Comparison of ENCODE assay signal across 34 cellular contexts in the genomic region with DNA sequence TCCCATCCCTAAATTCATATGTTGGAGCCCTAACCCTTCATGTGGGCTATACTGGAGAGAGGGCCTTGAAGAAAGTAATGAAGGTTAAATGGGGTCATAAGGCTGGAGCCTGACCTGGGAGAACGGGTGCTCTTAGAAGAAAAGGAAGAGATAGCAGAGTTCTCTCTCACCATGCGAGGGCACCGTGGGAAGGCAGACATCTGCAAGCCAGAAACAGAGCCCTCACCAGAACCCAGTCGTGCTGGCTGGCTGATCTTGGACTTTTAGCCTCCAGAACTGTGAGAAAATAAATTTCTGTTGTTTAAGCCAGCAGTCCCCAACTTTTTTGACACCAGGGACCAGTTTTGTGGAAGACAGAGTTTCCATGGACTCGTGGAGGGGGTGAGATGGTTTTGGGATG.
"Had no signal": no experiment of that assay in that cellular context is flagged by ENCODE, and none has a peak within 500 bp of the region (broad histone marks: within the 10 kb centered on the region; RNA-seq: fewer than 3 reads in every experiment).

No MANE protein-coding gene starts in this region.

- ATAC-seq: activated CD8-positive, alpha-beta T cell treated with anti-CD3 and anti-CD28 coated beads for 36 hours; activated naive CD4-positive, alpha-beta T cell treated with anti-CD3 and anti-CD28 coated beads, Interleukin-2, amount 50 U/mL, for 72 hours; activated T-cell treated with anti-CD3 and anti-CD28 coated beads, Interleukin-2, amount 50 U/mL, for 4 hours; activated T-cell treated with anti-CD3 and anti-CD28 coated beads, Interleukin-2, amount 50 U/mL, for 72 hours; activated T-helper 17 cell treated with anti-CD3 and anti-CD28 coated beads, Interleukin-2, amount 50 U/mL, for 72 hours; T-cell; T-helper 17 cell had no signal

- H3K9me3 Mint-ChIP-seq: activated B cell treated with CpG ODN at 0.5 μM for 24 hours; activated CD4-positive, alpha-beta memory T cell treated with anti-CD3 and anti-CD28 coated beads for 36 hours; activated CD4-positive, alpha-beta T cell treated with anti-CD3 and anti-CD28 coated beads, Interleukin-2, amount 10 ng/mL, durations not matched to agents 24 days and 14 days; activated CD8-positive, alpha-beta T cell treated with anti-CD3 and anti-CD28 coated beads for 36 hours; activated naive CD4-positive, alpha-beta T cell treated with anti-CD3 and anti-CD28 coated beads for 36 hours; activated naive CD4-positive, alpha-beta T cell treated with anti-CD3 and anti-CD28 coated beads, Interleukin-2, amount 50 U/mL, for 72 hours; activated naive CD8-positive, alpha-beta T cell treated with anti-CD3 and anti-CD28 coated beads for 36 hours; activated T-cell treated with anti-CD3 and anti-CD28 coated beads, Interleukin-2, amount 50 U/mL, for 4 hours; activated T-cell treated with anti-CD3 and anti-CD28 coated beads, Interleukin-2, amount 50 U/mL, for 72 hours; activated T-helper 1 cell treated with anti-CD3 and anti-CD28 coated beads, Interleukin-12 subunit alpha, Interleukin-12 subunit beta, Interleukin-2, Interleukin-4 antibody, amounts not matched to agents 30 ng/mL and 10 ng/mL and 1 ng/mL, durations not matched to agents 14 hours and 24 hours and 36 hours; central memory CD8-positive, alpha-beta T cell; T-cell had no signal

- H3K9me3 ChIP-seq: adrenal gland had no signal

- H3K27me3 Mint-ChIP-seq: activated CD4-positive, alpha-beta T cell treated with anti-CD3 and anti-CD28 coated beads, Interleukin-2, amount 10 ng/mL, durations not matched to agents 24 days and 14 days had no signal

- DNase-seq: activated B cell treated with CpG ODN at 0.5 μM for 24 hours; activated CD4-positive, alpha-beta memory T cell treated with anti-CD3 and anti-CD28 coated beads for 36 hours; activated CD4-positive, alpha-beta T cell treated with anti-CD3 and anti-CD28 coated beads for 4 hours; activated CD4-positive, alpha-beta T cell treated with anti-CD3 and anti-CD28 coated beads, Interleukin-2, amount 10 ng/mL, durations not matched to agents 24 days and 14 days; activated CD4-positive, alpha-beta T cell treated with anti-CD3 and anti-CD28 coated beads, Interleukin-2, amount 50 U/mL, for 1 hour; activated CD4-positive, alpha-beta T cell treated with anti-CD3 and anti-CD28 coated beads, Interleukin-2, amount 50 U/mL, for 4 hours; activated CD4-positive, CD25-positive, alpha-beta regulatory T cell treated with anti-CD3 and anti-CD28 coated beads, Interleukin-2, amount 50 U/mL, for 72 hours; activated CD8-positive, alpha-beta memory T cell treated with anti-CD3 and anti-CD28 coated beads, Interleukin-2, amount 50 U/mL, for 4 hours; activated CD8-positive, alpha-beta T cell treated with anti-CD3 and anti-CD28 coated beads for 36 hours; activated effector memory CD4-positive, alpha-beta T cell treated with anti-CD3 and anti-CD28 coated beads, Interleukin-2, amount 50 U/mL, for 16 hours; activated gamma-delta T cell treated with Interleukin-2 at 50 U/mL for 16 hours; activated naive CD4-positive, alpha-beta T cell; activated naive CD4-positive, alpha-beta T cell treated with anti-CD3 and anti-CD28 coated beads for 36 hours; activated naive CD4-positive, alpha-beta T cell treated with anti-CD3 and anti-CD28 coated beads, Interleukin-2, amount 50 U/mL, for 16 hours; activated naive CD8-positive, alpha-beta T cell treated with anti-CD3 and anti-CD28 coated beads for 36 hours; activated T-cell treated with anti-CD3 and anti-CD28 coated beads for 4 hours; activated T-cell treated with anti-CD3 and anti-CD28 coated beads, Interleukin-2, amount 50 U/mL, for 1 hour; activated T-cell treated with anti-CD3 and anti-CD28 coated beads, Interleukin-2, amount 50 U/mL, for 4 hours; activated T-cell treated with anti-CD3 and anti-CD28 coated beads, Interleukin-2, amount 50 U/mL, for 72 hours; adrenal gland; amniotic stem cell; aorta; caudate nucleus; T-cell; T-helper 17 cell had no signal

- H3K36me3 Mint-ChIP-seq: activated CD4-positive, alpha-beta memory T cell treated with anti-CD3 and anti-CD28 coated beads for 36 hours; activated naive CD4-positive, alpha-beta T cell treated with anti-CD3 and anti-CD28 coated beads, Interleukin-2, amount 50 U/mL, for 72 hours; activated naive CD8-positive, alpha-beta T cell treated with anti-CD3 and anti-CD28 coated beads for 36 hours; brain; T-cell had no signal

- H3K4me1 ChIP-seq: adrenal gland had no signal

- FAIRE-seq: astrocyte, bronchial epithelial cell, TTC549 had no signal

- H3K27ac ChIP-seq: adrenal gland, cardiac muscle cell had no signal

- H3K27ac Mint-ChIP-seq: activated B cell treated with CpG ODN at 0.5 μM for 24 hours; activated CD4-positive, alpha-beta memory T cell treated with anti-CD3 and anti-CD28 coated beads for 36 hours; activated CD4-positive, alpha-beta T cell treated with anti-CD3 and anti-CD28 coated beads, Interleukin-2, amount 10 ng/mL, durations not matched to agents 24 days and 14 days; activated CD8-positive, alpha-beta T cell treated with anti-CD3 and anti-CD28 coated beads for 36 hours; activated naive CD4-positive, alpha-beta T cell treated with anti-CD3 and anti-CD28 coated beads for 36 hours; activated naive CD8-positive, alpha-beta T cell treated with anti-CD3 and anti-CD28 coated beads for 36 hours; activated T-cell treated with anti-CD3 and anti-CD28 coated beads, Interleukin-2, amount 50 U/mL, for 72 hours; activated T-helper 1 cell treated with anti-CD3 and anti-CD28 coated beads, Interleukin-12 subunit alpha, Interleukin-12 subunit beta, Interleukin-2, Interleukin-4 antibody, amounts not matched to agents 30 ng/mL and 10 ng/mL and 1 ng/mL, durations not matched to agents 14 hours and 24 hours and 36 hours; activated T-helper 17 cell treated with anti-CD3 and anti-CD28 coated beads, Interleukin-2, amount 50 U/mL, for 72 hours; brain; T-cell; T-helper 17 cell had no signal

- H3K4me1 Mint-ChIP-seq: activated B cell treated with CpG ODN at 0.5 μM for 24 hours; activated CD4-positive, alpha-beta T cell treated with anti-CD3 and anti-CD28 coated beads, Interleukin-2, amount 10 ng/mL, durations not matched to agents 24 days and 14 days; activated naive CD8-positive, alpha-beta T cell treated with anti-CD3 and anti-CD28 coated beads for 36 hours; activated T-helper 17 cell treated with anti-CD3 and anti-CD28 coated beads, Interleukin-2, amount 50 U/mL, for 72 hours; central memory CD8-positive, alpha-beta T cell; T-cell had no signal

- H3K36me3 ChIP-seq: adrenal gland, cardiac muscle cell had no signal

- H3K4me3 Mint-ChIP-seq: activated B cell treated with CpG ODN at 0.5 μM for 24 hours; activated CD4-positive, alpha-beta memory T cell treated with anti-CD3 and anti-CD28 coated beads for 36 hours; activated CD4-positive, alpha-beta T cell treated with anti-CD3 and anti-CD28 coated beads, Interleukin-2, amount 10 ng/mL, durations not matched to agents 24 days and 14 days; activated CD8-positive, alpha-beta T cell treated with anti-CD3 and anti-CD28 coated beads for 36 hours; activated naive CD4-positive, alpha-beta T cell treated with anti-CD3 and anti-CD28 coated beads for 36 hours; activated naive CD8-positive, alpha-beta T cell treated with anti-CD3 and anti-CD28 coated beads for 36 hours; activated T-cell treated with anti-CD3 and anti-CD28 coated beads, Interleukin-2, amount 50 U/mL, for 4 hours; activated T-cell treated with anti-CD3 and anti-CD28 coated beads, Interleukin-2, amount 50 U/mL, for 72 hours; activated T-helper 1 cell treated with anti-CD3 and anti-CD28 coated beads, Interleukin-12 subunit alpha, Interleukin-12 subunit beta, Interleukin-2, Interleukin-4 antibody, amounts not matched to agents 30 ng/mL and 10 ng/mL and 1 ng/mL, durations not matched to agents 14 hours and 24 hours and 36 hours; activated T-helper 17 cell treated with anti-CD3 and anti-CD28 coated beads, Interleukin-2, amount 50 U/mL, for 72 hours; brain; central memory CD8-positive, alpha-beta T cell; T-cell; T-helper 17 cell had no signal

- H3K4me3 ChIP-seq: adrenal gland, cardiac muscle cell had no signal

- H3K27me3 ChIP-seq: adrenal gland, cardiac muscle cell had no signal
